Comparison of ENCODE assay signal across 8 cellular contexts in the genomic region with DNA sequence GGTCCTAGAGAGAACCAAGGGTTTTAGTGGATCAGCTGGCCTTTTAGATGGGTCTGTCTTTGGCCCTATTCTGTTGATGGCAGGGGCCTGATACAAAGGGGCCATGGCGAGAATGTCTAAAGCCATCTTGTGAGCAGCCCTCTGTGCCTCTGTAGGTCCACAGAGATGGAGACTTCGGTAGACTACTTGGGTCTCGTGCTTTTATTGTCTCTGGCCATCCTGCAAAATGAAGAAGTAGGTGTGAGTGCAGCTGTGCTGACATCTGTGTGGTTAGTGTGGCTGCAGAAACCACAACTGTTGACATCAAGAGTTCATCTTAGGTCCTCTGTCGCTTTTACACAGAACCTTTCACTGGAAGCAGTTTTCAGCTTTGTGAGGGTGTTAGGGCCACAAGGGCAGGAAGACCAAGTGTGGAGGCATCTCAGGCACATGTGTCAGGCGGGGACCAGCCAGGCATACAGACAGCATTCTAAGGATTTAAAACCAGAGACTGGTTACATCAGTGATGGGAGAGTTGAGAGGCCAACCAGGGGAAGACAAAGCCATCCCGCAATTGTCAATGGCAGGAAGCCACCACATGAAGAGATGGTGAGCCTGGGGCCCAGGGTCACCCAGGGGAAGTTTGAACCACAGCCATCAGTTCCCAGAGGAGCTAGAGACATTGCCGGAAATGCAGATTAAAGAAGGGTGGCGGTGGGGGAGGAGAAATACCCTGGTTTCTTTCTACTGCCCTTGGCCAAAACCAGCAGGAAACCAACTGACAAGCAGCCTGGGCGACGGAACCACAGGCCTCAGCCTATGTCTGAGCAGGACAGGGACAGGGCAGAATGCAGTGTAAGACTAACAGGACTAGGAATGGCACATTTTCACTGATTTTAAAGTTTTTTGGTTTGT. TPM values are rescaled to one million over a fixed set of nuclear protein-coding genes. Genes with fewer than 3 reads are reported as not detected.
DNase-seq lines count a peak whose midpoint lies in the region; ATAC-seq lines count a peak whose summit lies in the region.

No MANE protein-coding gene starts in this region.

- no peaks in the 10 kb centered on the region for H3K27me3 Mint-ChIP-seq in IgD-negative memory B cell
- no peaks in the 10 kb centered on the region for H3K27me3 Mint-ChIP-seq in activated CD4-positive, alpha-beta memory T cell treated with anti-CD3 and anti-CD28 coated beads, Interleukin-2, amount 10 ng/mL, durations not matched to agents 7 days and 5 days

- peak; percentile 83 for ATAC-seq in GM21526 (IDR thresholded peaks at IDR 0.05; ENCODE audit: low FRiP score, unreplicated experiment)

- CTCF ChIA-PET in activated CD4-positive, alpha-beta memory T cell treated with anti-CD3 and anti-CD28 coated beads, Interleukin-2, amount 10 ng/mL, durations not matched to agents 7 days and 5 days (lab: Charles Lee): interaction anchor here (0.9 to 1.5 kb wide), 3 partner anchors 14 to 216 kb away, joined by 3 read pairs; no protein-coding TSS in a partner anchor

- DNase-seq in GF-D8 (lab: John Stamatoyannopoulos, UW): peak; percentile 98
- peak; percentile 84 for DNase-seq in activated CD4-positive, alpha-beta memory T cell treated with anti-CD3 and anti-CD28 coated beads, Interleukin-2, amount 10 ng/mL, durations not matched to agents 7 days and 5 days
- DNase-seq in germinal center (ENCODE audit: low spot score): peak; percentile 71
- DNase-seq in stimulated activated CD8-positive, alpha-beta memory T cell treated with anti-CD3 and anti-CD28 coated beads, Interleukin-7, amount 100 ng/mL, for 24 hours (ENCODE audit: low read depth): peak; percentile 16
- DNase-seq in NCI-H2081 (lab: John Stamatoyannopoulos, UW): no peak
- no peak for DNase-seq in posterior vena cava (ENCODE audit: low spot score)

- peaks cover 2% of the 10 kb centered on the region for H3K36me3 Mint-ChIP-seq in IgD-negative memory B cell
- H3K36me3 Mint-ChIP-seq in activated CD4-positive, alpha-beta memory T cell treated with anti-CD3 and anti-CD28 coated beads, Interleukin-2, amount 10 ng/mL, durations not matched to agents 7 days and 5 days (ENCODE audit: low read depth): peaks cover 7% of the 10 kb centered on the region

- peak overlapping the region; percentile 61 to 87 (median 71) for H3K4me3 Mint-ChIP-seq in IgD-negative memory B cell
- H3K4me3 Mint-ChIP-seq in activated CD4-positive, alpha-beta memory T cell treated with anti-CD3 and anti-CD28 coated beads, Interleukin-2, amount 10 ng/mL, durations not matched to agents 7 days and 5 days: peak overlapping the region; percentile 41

- no peaks in the 10 kb centered on the region for H3K9me3 Mint-ChIP-seq in IgD-negative memory B cell
- peaks cover 3% of the 10 kb centered on the region for H3K9me3 Mint-ChIP-seq in activated CD4-positive, alpha-beta memory T cell treated with anti-CD3 and anti-CD28 coated beads, Interleukin-2, amount 10 ng/mL, durations not matched to agents 7 days and 5 days

- H3K4me1 Mint-ChIP-seq in IgD-negative memory B cell: peaks cover 21 to 40% (median 36%) of the 10 kb centered on the region in 3 donors
- peaks cover 61% of the 10 kb centered on the region for H3K4me1 Mint-ChIP-seq in activated CD4-positive, alpha-beta memory T cell treated with anti-CD3 and anti-CD28 coated beads, Interleukin-2, amount 10 ng/mL, durations not matched to agents 7 days and 5 days

- intact Hi-C loops in posterior vena cava (cut with DNase I): no loop called here

- H3K27ac Mint-ChIP-seq in IgD-negative memory B cell: peak overlapping the region; percentile 91 to 99 (median 96)
- H3K27ac Mint-ChIP-seq in activated CD4-positive, alpha-beta memory T cell treated with anti-CD3 and anti-CD28 coated beads, Interleukin-2, amount 10 ng/mL, durations not matched to agents 7 days and 5 days: peak overlapping the region; percentile 90

- POLR2A ChIA-PET in activated CD4-positive, alpha-beta memory T cell treated with anti-CD3 and anti-CD28 coated beads, Interleukin-2, amount 10 ng/mL, durations not matched to agents 7 days and 5 days (lab: Charles Lee): interaction anchor here (0.6 to 5.6 kb wide), 12 partner anchors 9 to 230 kb away, joined by 3 to 38 read pairs (median 4); a partner anchor contains a TSS

RNA-seq across cellular contexts. Expression of a gene that starts 13.0 kb away (rescaled TPM):
- polyA plus RNA-seq in IgD-negative memory B cell: 17.4 TPM
- total RNA-seq in activated CD4-positive, alpha-beta memory T cell treated with anti-CD3 and anti-CD28 coated beads, Interleukin-2, amount 10 ng/mL, durations not matched to agents 7 days and 5 days: 10 to 100 TPM; 18.3 to 19.2 TPM
- total RNA-seq in posterior vena cava: 10 to 100 TPM; 28.8 to 50.8 TPM

RNA-seq across cellular contexts. Expression of a gene that starts 22.8 kb away (rescaled TPM):
- 24.1 TPM for polyA plus RNA-seq in IgD-negative memory B cell
- total RNA-seq in activated CD4-positive, alpha-beta memory T cell treated with anti-CD3 and anti-CD28 coated beads, Interleukin-2, amount 10 ng/mL, durations not matched to agents 7 days and 5 days: 10 to 100 TPM; 14.7 to 16.9 TPM
- total RNA-seq in posterior vena cava: 1 to 10 TPM; 6.6 to 9.7 TPM

RNA-seq across cellular contexts. Expression of a gene that starts 23.0 kb away (rescaled TPM):
- polyA plus RNA-seq in IgD-negative memory B cell: 34.2 TPM
- 10 to 100 TPM; 55.6 to 57.6 TPM for total RNA-seq in activated CD4-positive, alpha-beta memory T cell treated with anti-CD3 and anti-CD28 coated beads, Interleukin-2, amount 10 ng/mL, durations not matched to agents 7 days and 5 days
- 10 to 100 TPM; 37.0 to 47.6 TPM for total RNA-seq in posterior vena cava

RNA-seq across cellular contexts. Expression of a gene that starts 58.8 kb away (rescaled TPM):
- not detected for polyA plus RNA-seq in IgD-negative memory B cell
- under 1 TPM; 0.23 to 0.28 TPM for total RNA-seq in activated CD4-positive, alpha-beta memory T cell treated with anti-CD3 and anti-CD28 coated beads, Interleukin-2, amount 10 ng/mL, durations not matched to agents 7 days and 5 days
- total RNA-seq in posterior vena cava: not detected

Comparison
In these comparisons a context has a peak if more than half of its experiments do, and no peak if none do; other contexts are left out.
1. DNase-seq: peak in GF-D8 (single experiment), activated CD4-positive, alpha-beta memory T cell treated with anti-CD3 and anti-CD28 coated beads, Interleukin-2, amount 10 ng/mL, durations not matched to agents 7 days and 5 days (single experiment), germinal center (single experiment) and stimulated activated CD8-positive, alpha-beta memory T cell treated with anti-CD3 and anti-CD28 coated beads, Interleukin-7, amount 100 ng/mL, for 24 hours (single experiment); none in NCI-H2081 (0 of 2) and posterior vena cava (single experiment).